ENCODE assay signal across 18 cellular contexts in the genomic region with DNA sequence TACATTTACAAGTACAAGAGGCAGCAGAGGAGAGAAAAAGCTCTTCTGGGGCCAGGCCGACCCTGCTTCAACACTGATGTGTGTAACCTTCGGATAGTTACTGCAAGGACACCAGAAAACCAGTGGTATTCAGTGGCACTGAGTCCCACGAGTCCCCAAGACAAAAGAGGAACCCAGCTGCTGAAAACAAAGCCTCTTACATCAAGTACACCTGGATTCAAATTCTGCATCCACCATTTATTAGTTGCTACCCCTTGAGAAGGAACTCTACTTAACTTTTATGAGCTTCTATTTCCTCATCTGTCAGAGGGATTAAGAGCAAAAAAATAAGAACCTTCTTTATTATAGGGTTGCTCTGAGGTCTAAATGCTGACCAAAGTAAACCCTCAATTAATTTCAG.
"Had no signal": no experiment of that assay in that cellular context is flagged by ENCODE, and none has a peak within 500 bp of the region (broad histone marks: within the 10 kb centered on the region; RNA-seq: fewer than 3 reads in every experiment).

No MANE protein-coding gene starts in this region.

- H3K27ac ChIP-seq: foreskin keratinocyte, tibial artery had no signal

- FAIRE-seq: urothelium cell line had no signal

- H3K9me3 ChIP-seq: tibial artery had no signal

- H3K27ac Mint-ChIP-seq: activated naive CD8-positive, alpha-beta T cell treated with anti-CD3 and anti-CD28 coated beads for 36 hours; dendritic cell treated with granulocyte-macrophage colony-stimulating factor and Interleukin-4, amounts not matched to agents 40 ng/mL and 50 ng/mL, for 4 days; natural killer cell had no signal

- H3K9me3 Mint-ChIP-seq: dendritic cell treated with granulocyte-macrophage colony-stimulating factor and Interleukin-4, amounts not matched to agents 40 ng/mL and 50 ng/mL, for 4 days; natural killer cell had no signal

- H3K36me3 Mint-ChIP-seq: natural killer cell had no signal

- ATAC-seq: foreskin keratinocyte, left ventricle myocardium superior, natural killer cell had no signal

- H3K4me3 Mint-ChIP-seq: activated naive CD8-positive, alpha-beta T cell treated with anti-CD3 and anti-CD28 coated beads for 36 hours; dendritic cell treated with granulocyte-macrophage colony-stimulating factor and Interleukin-4, amounts not matched to agents 40 ng/mL and 50 ng/mL, for 4 days; natural killer cell had no signal

- DNase-seq: activated CD4-positive, alpha-beta T cell treated with anti-CD3 and anti-CD28 coated beads for 1 hour; activated effector memory CD4-positive, alpha-beta T cell treated with Interleukin-2 at 50 U/mL for 16 hours; activated naive CD8-positive, alpha-beta T cell treated with anti-CD3 and anti-CD28 coated beads for 36 hours; cerebellar nuclear complex; effector memory CD4-positive, alpha-beta T cell; foreskin keratinocyte; glutamatergic neuron; hypothalamus; left ventricle myocardium superior; mesendoderm; natural killer cell; retina; stimulated activated CD4-positive, alpha-beta T cell treated with anti-CD3 and anti-CD28 coated beads, Interleukin-15, amount 100 ng/mL, for 24 hours; stimulated activated CD4-positive, alpha-beta T cell treated with anti-CD3 and anti-CD28 coated beads, Interleukin-4, amount 100 ng/mL, for 1 hour; stimulated activated naive CD4-positive, alpha-beta T cell; tibial artery had no signal

- H3K4me3 ChIP-seq: tibial artery had no signal

- H3K27me3 ChIP-seq: foreskin keratinocyte, tibial artery had no signal

- H3K27me3 Mint-ChIP-seq: activated naive CD8-positive, alpha-beta T cell treated with anti-CD3 and anti-CD28 coated beads for 36 hours; dendritic cell treated with granulocyte-macrophage colony-stimulating factor and Interleukin-4, amounts not matched to agents 40 ng/mL and 50 ng/mL, for 4 days had no signal
